Comparison of ENCODE assay signal across 30 cellular contexts in genomic region chr6:169285165-169285564, GRCh38. TPM values are rescaled to one million over a fixed set of nuclear protein-coding genes. Genes with fewer than 3 reads are reported as not detected.
"Had no signal": no experiment of that assay in that cellular context is flagged by ENCODE, and none has a peak within 500 bp of the region (broad histone marks: within the 10 kb centered on the region; RNA-seq: fewer than 3 reads in every experiment).

No MANE protein-coding gene starts in this region.

- H3K36me3 Mint-ChIP-seq: activated CD4-positive, alpha-beta memory T cell treated with anti-CD3 and anti-CD28 coated beads for 36 hours; activated naive CD8-positive, alpha-beta T cell had no signal

- H3K9me3 ChIP-seq: gastroesophageal sphincter had no signal

- H3K4me3 Mint-ChIP-seq: activated CD4-positive, alpha-beta memory T cell treated with anti-CD3 and anti-CD28 coated beads for 36 hours; activated CD4-positive, alpha-beta T cell treated with anti-CD3 and anti-CD28 coated beads for 36 hours; activated CD4-positive, alpha-beta T cell treated with anti-CD3 and anti-CD28 coated beads, Interleukin-2, amount 10 ng/mL, durations not matched to agents 24 days and 14 days; activated CD8-positive, alpha-beta T cell treated with anti-CD3 and anti-CD28 coated beads, Interleukin-2, amount 10 ng/mL, durations not matched to agents 7 days and 5 days; activated naive CD8-positive, alpha-beta T cell; activated T-cell treated with anti-CD3 and anti-CD28 coated beads, Interleukin-2, amount 50 U/mL, for 4 hours; activated T-helper 17 cell treated with anti-CD3 and anti-CD28 coated beads, Interleukin-2, amount 50 U/mL, for 72 hours; central memory CD8-positive, alpha-beta T cell; dendritic cell treated with granulocyte-macrophage colony-stimulating factor and Interleukin-4, amounts not matched to agents 40 ng/mL and 50 ng/mL, for 4 days; endodermal cell; T-helper 17 cell; T-helper 2 cell treated with Interferon-gamma antibody and Interleukin-4, amounts not matched to agents 5 μg/mL and 100 μg/mL, for 36 hours had no signal

- H3K9me3 Mint-ChIP-seq: activated CD4-positive, alpha-beta memory T cell treated with anti-CD3 and anti-CD28 coated beads for 36 hours; activated CD4-positive, alpha-beta T cell treated with anti-CD3 and anti-CD28 coated beads, Interleukin-2, amount 10 ng/mL, durations not matched to agents 24 days and 14 days; activated T-cell treated with anti-CD3 and anti-CD28 coated beads, Interleukin-2, amount 50 U/mL, for 4 hours; activated T-helper 17 cell treated with anti-CD3 and anti-CD28 coated beads, Interleukin-2, amount 50 U/mL, for 72 hours; central memory CD8-positive, alpha-beta T cell; dendritic cell treated with granulocyte-macrophage colony-stimulating factor and Interleukin-4, amounts not matched to agents 40 ng/mL and 50 ng/mL, for 4 days; endodermal cell; T-helper 2 cell treated with Interferon-gamma antibody and Interleukin-4, amounts not matched to agents 5 μg/mL and 100 μg/mL, for 36 hours had no signal

- H3K36me3 ChIP-seq: brain microvascular endothelial cell, gastroesophageal sphincter had no signal

- DNase-seq: activated CD4-positive, alpha-beta memory T cell treated with anti-CD3 and anti-CD28 coated beads for 36 hours; activated CD4-positive, alpha-beta T cell treated with anti-CD3 and anti-CD28 coated beads for 36 hours; activated CD4-positive, alpha-beta T cell treated with anti-CD3 and anti-CD28 coated beads, Interleukin-2, amount 10 ng/mL, durations not matched to agents 24 days and 14 days; activated CD4-positive, CD25-positive, alpha-beta regulatory T cell; activated CD4-positive, CD25-positive, alpha-beta regulatory T cell treated with anti-CD3 and anti-CD28 coated beads, Interleukin-2, amount 50 U/mL, for 72 hours; activated CD8-positive, alpha-beta T cell treated with anti-CD3 and anti-CD28 coated beads, Interleukin-2, amount 10 ng/mL, durations not matched to agents 7 days and 5 days; activated effector memory CD4-positive, alpha-beta T cell treated with Interleukin-2 at 50 U/mL for 16 hours; activated gamma-delta T cell treated with Interleukin-2 at 50 U/mL for 16 hours; activated naive CD4-positive, alpha-beta T cell treated with anti-CD3 and anti-CD28 coated beads, Interleukin-2, amount 50 U/mL, for 16 hours; activated naive CD4-positive, alpha-beta T cell treated with Interleukin-2 at 50 U/mL for 16 hours; activated T-cell treated with anti-CD3 and anti-CD28 coated beads, Interleukin-2, amount 50 U/mL, for 4 hours; amniotic stem cell; anterior cingulate cortex; brain microvascular endothelial cell; dorsolateral prefrontal cortex; effector memory CD4-positive, alpha-beta T cell; endodermal cell; foreskin keratinocyte; T-helper 1 cell; T-helper 17 cell; T1000 had no signal

- H3K27ac Mint-ChIP-seq: activated CD4-positive, alpha-beta memory T cell treated with anti-CD3 and anti-CD28 coated beads for 36 hours; activated CD4-positive, alpha-beta T cell treated with anti-CD3 and anti-CD28 coated beads for 36 hours; activated CD4-positive, alpha-beta T cell treated with anti-CD3 and anti-CD28 coated beads, Interleukin-2, amount 10 ng/mL, durations not matched to agents 24 days and 14 days; activated CD8-positive, alpha-beta T cell treated with anti-CD3 and anti-CD28 coated beads, Interleukin-2, amount 10 ng/mL, durations not matched to agents 7 days and 5 days; activated naive CD8-positive, alpha-beta T cell; activated T-helper 17 cell treated with anti-CD3 and anti-CD28 coated beads, Interleukin-2, amount 50 U/mL, for 72 hours; dendritic cell treated with granulocyte-macrophage colony-stimulating factor and Interleukin-4, amounts not matched to agents 40 ng/mL and 50 ng/mL, for 4 days; endodermal cell; T-helper 17 cell; T-helper 2 cell treated with Interferon-gamma antibody and Interleukin-4, amounts not matched to agents 5 μg/mL and 100 μg/mL, for 36 hours had no signal

- H3K27me3 Mint-ChIP-seq: activated CD4-positive, alpha-beta T cell treated with anti-CD3 and anti-CD28 coated beads, Interleukin-2, amount 10 ng/mL, durations not matched to agents 24 days and 14 days; activated T-helper 17 cell treated with anti-CD3 and anti-CD28 coated beads, Interleukin-2, amount 50 U/mL, for 72 hours; central memory CD8-positive, alpha-beta T cell; dendritic cell treated with granulocyte-macrophage colony-stimulating factor and Interleukin-4, amounts not matched to agents 40 ng/mL and 50 ng/mL, for 4 days had no signal

- H3K27me3 ChIP-seq: brain microvascular endothelial cell, foreskin keratinocyte had no signal

- H3K27ac ChIP-seq: brain microvascular endothelial cell, coronary artery, dorsolateral prefrontal cortex, foreskin keratinocyte, gastroesophageal sphincter had no signal

- ATAC-seq: activated CD4-positive, alpha-beta T cell treated with anti-CD3 and anti-CD28 coated beads for 36 hours; activated CD8-positive, alpha-beta T cell treated with anti-CD3 and anti-CD28 coated beads, Interleukin-2, amount 10 ng/mL, durations not matched to agents 7 days and 5 days; activated T-cell treated with anti-CD3 and anti-CD28 coated beads, Interleukin-2, amount 50 U/mL, for 4 hours; activated T-helper 17 cell treated with anti-CD3 and anti-CD28 coated beads, Interleukin-2, amount 50 U/mL, for 72 hours; esophagus mucosa; foreskin keratinocyte; gastroesophageal sphincter; T-helper 17 cell had no signal

- H3K4me1 ChIP-seq: gastroesophageal sphincter had no signal

- H3K4me3 ChIP-seq: coronary artery, dorsolateral prefrontal cortex, gastroesophageal sphincter had no signal

- H3K4me1 Mint-ChIP-seq: activated CD4-positive, alpha-beta T cell treated with anti-CD3 and anti-CD28 coated beads for 36 hours; activated CD4-positive, alpha-beta T cell treated with anti-CD3 and anti-CD28 coated beads, Interleukin-2, amount 10 ng/mL, durations not matched to agents 24 days and 14 days; activated T-helper 17 cell treated with anti-CD3 and anti-CD28 coated beads, Interleukin-2, amount 50 U/mL, for 72 hours; central memory CD8-positive, alpha-beta T cell; endodermal cell; T-helper 17 cell had no signal

RNA-seq across cellular contexts. Expression of gene THBS2, which starts 31.5 kb away (rescaled TPM):
- total RNA-seq: activated CD4-positive, alpha-beta memory T cell treated with anti-CD3 and anti-CD28 coated beads for 36 hours; activated CD4-positive, alpha-beta T cell treated with anti-CD3 and anti-CD28 coated beads for 36 hours; activated CD4-positive, alpha-beta T cell treated with anti-CD3 and anti-CD28 coated beads, Interleukin-2, amount 10 ng/mL, durations not matched to agents 24 days and 14 days; activated CD8-positive, alpha-beta memory T cell treated with anti-CD3 and anti-CD28 coated beads for 36 hours; activated CD8-positive, alpha-beta T cell treated with anti-CD3 and anti-CD28 coated beads, Interleukin-2, amount 10 ng/mL, durations not matched to agents 7 days and 5 days; activated T-helper 17 cell treated with anti-CD3 and anti-CD28 coated beads, Interleukin-2, amount 50 U/mL, for 72 hours; T-helper 17 cell had no signal
